13 cellular contexts compared by ENCODE assay signal in genomic region chr18:45103319-45104070, GRCh38.
DNase-seq lines count a peak whose midpoint lies in the region; ATAC-seq, FAIRE-seq and TF ChIP-seq lines count a peak whose summit lies in the region.
"Had no signal": no experiment of that assay in that cellular context is flagged by ENCODE, and none has a peak within 500 bp of the region (broad histone marks: within the 10 kb centered on the region; RNA-seq: fewer than 3 reads in every experiment).

No MANE protein-coding gene starts in this region.

- no peaks in the 10 kb centered on the region for H3K9me3 ChIP-seq in tibial nerve

- FAIRE-seq in H54 (lab: Jason Lieb, UNC) = no peak
- FAIRE-seq: HepG2, kidney had no signal

- no peak for TF ChIP-seq EP300 in tibial nerve (IDR thresholded peaks at IDR 0.05)

- no peak for TF ChIP-seq CTCF in tibial nerve (IDR thresholded peaks at IDR 0.05)

- 86 to 89% methylated on average over 5 of the region's 5 CpGs for WGBS in tibial nerve, 2 donors

- peak overlapping the region in 1 of 4 donors; percentile 37 for H3K27ac ChIP-seq in tibial nerve
- H3K27ac ChIP-seq: SK-N-MC had no signal

- no peaks in the 10 kb centered on the region for H3K27me3 ChIP-seq in tibial nerve

- H3K36me3 ChIP-seq in tibial nerve = no peaks in the 10 kb centered on the region

- ATAC-seq in GM18861 (IDR thresholded peaks at IDR 0.05; ENCODE audit: unreplicated experiment) (peak; percentile 25), GM21737 (IDR thresholded peaks at IDR 0.05; ENCODE audit: unreplicated experiment) (peak; percentile 46), HG03460 (IDR thresholded peaks at IDR 0.05; ENCODE audit: unreplicated experiment) (peak; percentile 49), esophagus mucosa (peak; percentile 36), HG02970 (IDR thresholded peaks at IDR 0.05; ENCODE audit: low FRiP score, unreplicated experiment) (no peak)
- ATAC-seq: HepG2 had no signal

- DNase-seq in tibial nerve (ENCODE audit: low spot score in 2 of 2) (no peak), H54 (ENCODE audit: insufficient read length, low spot score) (no peak), activated T-cell treated with anti-CD3 and anti-CD28 coated beads for 4 hours (no peak)
- DNase-seq: activated naive CD4-positive, alpha-beta T cell; kidney; stimulated activated naive CD4-positive, alpha-beta T cell treated with Interleukin-2 at 50 U/mL for 16 hours had no signal

- H3K4me1 ChIP-seq in tibial nerve = peaks cover 0 to 9% (median 0%) of the 10 kb centered on the region in 4 donors

- TF ChIP-seq POLR2A in tibial nerve (IDR thresholded peaks at IDR 0.05) (no peak), H54 (IDR thresholded peaks at IDR 0.05; ENCODE audit: low read depth, low read length) (no peak)

- H3K4me3 ChIP-seq in tibial nerve = no peak overlapping the region
- H3K4me3 ChIP-seq: SK-N-MC had no signal
